In genomic region chr1:186033744-186034345, GRCh38 we compare ENCODE assay signal across 12 cellular contexts.
DNase-seq lines count a peak whose midpoint lies in the region; ATAC-seq, FAIRE-seq and TF ChIP-seq lines count a peak whose summit lies in the region.
"Had no signal": no experiment of that assay in that cellular context is flagged by ENCODE, and none has a peak within 500 bp of the region (broad histone marks: within the 10 kb centered on the region; RNA-seq: fewer than 3 reads in every experiment).

No MANE protein-coding gene starts in this region.

- no peaks in the 10 kb centered on the region for H3K36me3 ChIP-seq in MG63
- H3K36me3 ChIP-seq in right lobe of liver, result no peaks in the 10 kb centered on the region

- H3K9me3 ChIP-seq in MG63, result peaks cover 13% of the 10 kb centered on the region; the same call in 1 of the 2 replicates
- H3K9me3 ChIP-seq in right lobe of liver, result no peaks in the 10 kb centered on the region

- no peaks in the 10 kb centered on the region for H3K4me1 ChIP-seq in right lobe of liver

- TF ChIP-seq POLR2A in right lobe of liver (IDR thresholded peaks at IDR 0.05), result no peak

- H3K27me3 ChIP-seq in MG63, result peaks cover 9% of the 10 kb centered on the region; the same call in 1 of the 2 replicates
- H3K27me3 ChIP-seq in right lobe of liver, result no peaks in the 10 kb centered on the region

- no peak overlapping the region for H3K4me3 ChIP-seq in MG63
- no peak overlapping the region for H3K4me3 ChIP-seq in right lobe of liver

- no peak overlapping the region for H3K27ac ChIP-seq in right lobe of liver

- intact Hi-C loops in right lobe of liver (cut with DNase I), result no loop called here

- peak; percentile 72 for FAIRE-seq in endometrium (lab: Jason Lieb, UNC)

- peak; percentile 37 for DNase-seq in ELR (ENCODE audit: low read depth)
- peak; percentile 4 for DNase-seq in MG63
- DNase-seq in right lobe of liver, result no peak
- no peak for DNase-seq in NCI-H2196 (lab: John Stamatoyannopoulos, UW; ENCODE audit: unreplicated experiment)
- DNase-seq: CD4-positive, alpha-beta T cell; effector CD4-positive, alpha-beta T cell; GOT3; nephron progenitor cell had no signal

- WGBS in right lobe of liver (ENCODE audit: insufficient coverage, low coverage, low lambda C conversion rate, missing lambda C conversion rate), result 31% methylated on average over 2 of the region's 2 CpGs

- TF ChIP-seq CTCF in right lobe of liver (IDR thresholded peaks at IDR 0.05), result no peak

- ATAC-seq in right lobe of liver (peak in 3 of 4 donors; percentile 21 to 51 (median 28)), HG03108 (IDR thresholded peaks at IDR 0.05; ENCODE audit: unreplicated experiment) (no peak), GM21360 (IDR thresholded peaks at IDR 0.05; ENCODE audit: unreplicated experiment) (no peak)
- ATAC-seq: Panc1 had no signal

Comparison
In these comparisons a context has a peak if more than half of its experiments do, and no peak if none do; other contexts are left out.
1. DNase-seq: peak in ELR (single experiment) and MG63 (single experiment); none in right lobe of liver (0 of 3) and NCI-H2196 (single experiment).
2. ATAC-seq: peak in right lobe of liver (3 of 4); none in HG03108 (single experiment) and GM21360 (single experiment).